ENCODE assay signal across 22 cellular contexts in the genomic region with DNA sequence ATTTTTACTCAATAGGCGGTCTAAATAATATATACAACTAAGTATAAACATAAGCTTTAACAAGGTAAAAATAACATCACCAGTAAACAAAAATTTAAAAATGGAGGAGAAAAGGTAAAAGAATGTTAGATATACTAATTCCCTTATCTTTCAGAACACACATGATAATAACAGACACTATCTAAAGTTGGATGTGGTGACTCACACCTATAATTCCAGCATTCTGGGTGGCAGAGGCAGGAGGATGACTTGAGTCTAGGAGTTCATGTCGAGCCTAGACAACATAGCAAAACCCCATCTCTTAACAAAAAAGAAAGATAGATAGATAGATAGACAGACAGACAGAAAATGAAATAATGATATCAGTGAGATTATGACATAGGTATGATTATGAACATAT.
DNase-seq lines count a peak whose midpoint lies in the region; ATAC-seq, FAIRE-seq and TF ChIP-seq lines count a peak whose summit lies in the region.
"Had no signal": no experiment of that assay in that cellular context is flagged by ENCODE, and none has a peak within 500 bp of the region (broad histone marks: within the 10 kb centered on the region; RNA-seq: fewer than 3 reads in every experiment).

No MANE protein-coding gene starts in this region.

- H3K27me3 ChIP-seq in body of pancreas: no peaks in the 10 kb centered on the region

- in situ Hi-C loops in KBM-7 (cut with MboI; ENCODE audit: low pct_unique_long_range_greater_than_20kb, low sequenced_read_pairs): no loop called here

- no peak for TF ChIP-seq POLR2A in body of pancreas (IDR thresholded peaks at IDR 0.05)

- ATAC-seq in GM18517 (IDR thresholded peaks at IDR 0.05; ENCODE audit: unreplicated experiment) (no peak), body of pancreas (no peak)
- ATAC-seq: GM12878, Right ventricle myocardium inferior had no signal

- H3K4me1 ChIP-seq in body of pancreas: peaks cover 2% of the 10 kb centered on the region

- peak; percentile 30 for FAIRE-seq in RCC 7860 (lab: Jason Lieb, UNC)
- FAIRE-seq: A204.1, GM12878, GM18507, GM19239 had no signal

- DNase-seq in Daoy (ENCODE audit: low read depth): peak; percentile 20
- peak; percentile 16 for DNase-seq in RCC 7860 (ENCODE audit: low spot score)
- DNase-seq in epithelial cell of esophagus (ENCODE audit: low read depth): peak; percentile 12
- peak; percentile 24 to 29 for DNase-seq in lung microvascular endothelial cell (ENCODE audit: low read depth in 2 of 2)
- DNase-seq in activated gamma-delta T cell treated with Interleukin-2 at 50 U/mL for 16 hours: no peak
- DNase-seq in KBM-7: no peak
- no peak for DNase-seq in body of pancreas
- DNase-seq: COR-L47, DMS153, HCEC 1CT, NCI-H1092, NCI-H1694, NCI-H2107, NCI-H345, PC-9, SK-N-SH had no signal

- intact Hi-C loops in body of pancreas (cut with DNase I): no loop called here

- H3K27ac ChIP-seq in body of pancreas: no peak overlapping the region
- H3K27ac ChIP-seq: PC-9 had no signal

- TF ChIP-seq CTCF in epithelial cell of esophagus (IDR thresholded peaks at IDR 0.05; ENCODE audit: insufficient read depth, low read depth, low read length, missing control alignments): no peak
- TF ChIP-seq CTCF in body of pancreas (IDR thresholded peaks at IDR 0.05): no peak

- 88 to 91% methylated on average over 2 of the region's 2 CpGs for WGBS in body of pancreas, 2 donors

- no peaks in the 10 kb centered on the region for H3K9me3 ChIP-seq in body of pancreas
- H3K9me3 ChIP-seq: SK-N-SH had no signal

- H3K4me3 ChIP-seq in epithelial cell of esophagus (ENCODE audit: low read length) (no peak overlapping the region), body of pancreas (no peak overlapping the region)
- H3K4me3 ChIP-seq: GM12878, PC-9 had no signal

- no peaks in the 10 kb centered on the region for H3K36me3 ChIP-seq in body of pancreas (replicated peaks in 1 of 2; ENCODE audit: insufficient read depth in 1 of 2, low read depth in 2 of 2)

Comparison
In these comparisons a context has a peak if more than half of its experiments do, and no peak if none do; other contexts are left out.
1. DNase-seq: peak in Daoy (single experiment), RCC 7860 (single experiment), epithelial cell of esophagus (single experiment) and lung microvascular endothelial cell (2 of 2); none in activated gamma-delta T cell treated with Interleukin-2 at 50 U/mL for 16 hours (single experiment), KBM-7 (single experiment) and body of pancreas (0 of 4).